In the genomic region with DNA sequence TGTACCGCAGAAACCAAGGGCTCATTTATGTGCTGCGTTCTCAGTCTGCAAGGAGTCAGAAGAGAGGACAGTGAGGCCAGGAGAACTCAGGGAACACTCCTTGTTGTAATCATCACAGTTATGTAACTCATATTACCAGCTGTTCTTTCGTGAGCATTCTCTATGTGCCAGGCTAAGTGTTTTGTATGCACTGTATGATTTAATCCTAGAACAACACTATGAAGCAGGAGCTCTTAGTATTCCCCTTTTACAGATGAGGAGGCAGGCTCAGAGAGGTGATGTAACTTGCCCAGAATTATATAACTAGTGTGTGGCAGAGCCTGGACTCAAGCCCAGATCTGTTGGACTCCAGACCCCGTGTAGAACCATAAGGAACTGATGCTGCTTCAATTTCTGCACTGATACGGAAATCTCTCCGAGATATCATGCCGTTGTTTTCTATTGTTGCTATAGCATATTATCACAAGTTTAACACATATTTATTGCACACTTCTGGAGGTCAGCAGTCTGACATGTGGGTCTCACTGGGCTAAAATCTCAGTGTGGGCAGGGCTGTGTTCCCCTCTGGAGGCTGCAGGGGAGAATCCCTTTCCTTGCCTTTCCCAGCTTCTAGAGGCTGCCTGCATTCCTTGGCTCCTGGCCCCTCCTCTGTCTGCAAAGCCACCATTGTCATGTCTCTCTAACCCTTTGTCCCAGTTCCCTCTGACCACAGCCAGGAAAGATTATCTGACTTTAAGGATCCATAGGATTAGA, we compare ENCODE assay signal across 1 cellular context.
TF ChIP-seq lines count a peak whose summit lies in the region.

No MANE protein-coding gene starts in this region.

TF ChIP-seq in IMR-90, 13 proteins besides CTCF, POLR2A, EP300 and RAD21 (continued from another document):
- TF ChIP-seq CEBPB (IDR thresholded peaks at IDR 0.05; ENCODE audit: low read depth, low read length) (peak; percentile 43; the same call in 1 of the 2 replicates), RCOR1 (IDR thresholded peaks at IDR 0.05; ENCODE audit: insufficient replicate concordance, low read length) (no peak), NFE2L2 (IDR thresholded peaks at IDR 0.05; ENCODE audit: low read depth, low read length) (no peak), CHD1 (IDR thresholded peaks at IDR 0.05; ENCODE audit: low read depth, low read length) (no peak), SMC3 (IDR thresholded peaks at IDR 0.05; ENCODE audit: low read depth, low read length) (no peak), MAFK (IDR thresholded peaks at IDR 0.05; ENCODE audit: low read depth, low read length) (no peak), BHLHE40 (IDR thresholded peaks at IDR 0.05; ENCODE audit: low read depth, low read length) (no peak), MXI1 (IDR thresholded peaks at IDR 0.05; ENCODE audit: borderline replicate concordance, low read depth, low read length) (no peak), FOS (IDR thresholded peaks at IDR 0.05; ENCODE audit: low read depth, low read length) (no peak), USF2 (IDR thresholded peaks at IDR 0.05; ENCODE audit: low read depth, low read length) (no peak), MAZ (IDR thresholded peaks at IDR 0.05; ENCODE audit: borderline replicate concordance, low read depth, low read length) (no peak), RFX5 (IDR thresholded peaks at IDR 0.05; ENCODE audit: low read depth, low read length) (peak; percentile 68; the same call in 1 of the 2 replicates)
TF ChIP-seq in IMR-90: peak in this region for 2.
